In genomic region chr9:99044827-99045226, GRCh38 we compare ENCODE assay signal across 20 cellular contexts.
DNase-seq lines count a peak whose midpoint lies in the region; ATAC-seq and TF ChIP-seq lines count a peak whose summit lies in the region.
"Had no signal": no experiment of that assay in that cellular context is flagged by ENCODE, and none has a peak within 500 bp of the region (broad histone marks: within the 10 kb centered on the region; RNA-seq: fewer than 3 reads in every experiment).

No MANE protein-coding gene starts in this region.

- peaks cover 58% of the 10 kb centered on the region for H3K4me1 Mint-ChIP-seq in activated naive CD8-positive, alpha-beta T cell treated with anti-CD3 and anti-CD28 coated beads, Interleukin-2, amount 10 ng/mL, durations not matched to agents 7 days and 5 days
- H3K4me1 Mint-ChIP-seq in activated naive CD8-positive, alpha-beta T cell treated with anti-CD3 and anti-CD28 coated beads for 36 hours = peaks cover 12% of the 10 kb centered on the region
- H3K4me1 Mint-ChIP-seq in CD14-positive monocyte = peaks cover 26% of the 10 kb centered on the region

- no peaks in the 10 kb centered on the region for H3K4me1 ChIP-seq in mesendoderm (ENCODE audit: control insufficient read depth, low read depth, low read length)

- no peaks in the 10 kb centered on the region for H3K79me2 ChIP-seq in mesendoderm (ENCODE audit: control insufficient read depth, insufficient read depth, low read length)

- no peaks in the 10 kb centered on the region for H3K79me1 ChIP-seq in mesendoderm (ENCODE audit: low read length)

- no peak overlapping the region for H3K27ac Mint-ChIP-seq in activated naive CD8-positive, alpha-beta T cell treated with anti-CD3 and anti-CD28 coated beads, Interleukin-2, amount 10 ng/mL, durations not matched to agents 7 days and 5 days
- no peak overlapping the region for H3K27ac Mint-ChIP-seq in activated naive CD8-positive, alpha-beta T cell treated with anti-CD3 and anti-CD28 coated beads for 36 hours
- H3K27ac Mint-ChIP-seq in CD14-positive monocyte = no peak overlapping the region
- H3K27ac Mint-ChIP-seq: H9 had no signal

- H3K4me3 Mint-ChIP-seq in activated naive CD8-positive, alpha-beta T cell treated with anti-CD3 and anti-CD28 coated beads, Interleukin-2, amount 10 ng/mL, durations not matched to agents 7 days and 5 days = peak overlapping the region; percentile 9
- no peak overlapping the region for H3K4me3 Mint-ChIP-seq in activated naive CD8-positive, alpha-beta T cell treated with anti-CD3 and anti-CD28 coated beads for 36 hours
- peak overlapping the region in 1 of 2 donors; percentile 77 for H3K4me3 Mint-ChIP-seq in CD14-positive monocyte
- H3K4me3 Mint-ChIP-seq: H9 had no signal

- no peak overlapping the region for H3K56ac ChIP-seq in mesendoderm (ENCODE audit: low read length)

- no peaks in the 10 kb centered on the region for H3K27me3 ChIP-seq in mesendoderm (ENCODE audit: insufficient read depth, low read length, poor library complexity)
- H3K27me3 ChIP-seq: Peyer's patch, SJSA1 had no signal

- no peak overlapping the region for H3K23ac ChIP-seq in mesendoderm (ENCODE audit: low read length)

- H2AK5ac ChIP-seq in mesendoderm (ENCODE audit: low read length) = no peak overlapping the region

- intact Hi-C loops in Right ventricle myocardium superior (cut with DNase I) = no loop called here
- intact Hi-C loops in CD14-positive monocyte (cut with micrococcal nuclease) = no loop called here

- H4K8ac ChIP-seq in mesendoderm (ENCODE audit: low read depth, low read length) = no peak overlapping the region

- peaks cover 18% of the 10 kb centered on the region for H3K36me3 Mint-ChIP-seq in activated naive CD8-positive, alpha-beta T cell treated with anti-CD3 and anti-CD28 coated beads, Interleukin-2, amount 10 ng/mL, durations not matched to agents 7 days and 5 days
- H3K36me3 Mint-ChIP-seq in activated naive CD8-positive, alpha-beta T cell treated with anti-CD3 and anti-CD28 coated beads for 36 hours = peaks cover 4% of the 10 kb centered on the region
- peaks cover 14 to 35% of the 10 kb centered on the region in 2 donors for H3K36me3 Mint-ChIP-seq in CD14-positive monocyte

- H3K9ac ChIP-seq in mesendoderm (ENCODE audit: low read length) = no peak overlapping the region
- H3K9ac ChIP-seq: KMS-11 had no signal

- no peak overlapping the region for H3K4me2 ChIP-seq in mesendoderm (ENCODE audit: low read length)
- H3K4me2 ChIP-seq: KMS-11 had no signal

- in situ Hi-C loops in astrocyte of the spinal cord (cut with HindIII; ENCODE audit: low sequenced_read_pairs) = no loop called here

- H3K9me3 Mint-ChIP-seq in activated naive CD8-positive, alpha-beta T cell treated with anti-CD3 and anti-CD28 coated beads, Interleukin-2, amount 10 ng/mL, durations not matched to agents 7 days and 5 days = peaks cover 15% of the 10 kb centered on the region
- H3K9me3 Mint-ChIP-seq in activated naive CD8-positive, alpha-beta T cell treated with anti-CD3 and anti-CD28 coated beads for 36 hours = peaks cover 4% of the 10 kb centered on the region
- H3K9me3 Mint-ChIP-seq in CD14-positive monocyte = peaks cover 12 to 24% (median 18%) of the 10 kb centered on the region in 7 donors

- H3K4ac ChIP-seq in mesendoderm (ENCODE audit: low read depth, low read length) = no peak overlapping the region

- H2BK5ac ChIP-seq in mesendoderm (ENCODE audit: low read length) = no peak overlapping the region

- DNase-seq in activated naive CD8-positive, alpha-beta T cell treated with anti-CD3 and anti-CD28 coated beads, Interleukin-2, amount 10 ng/mL, durations not matched to agents 7 days and 5 days = no peak
- no peak for DNase-seq in activated naive CD8-positive, alpha-beta T cell treated with anti-CD3 and anti-CD28 coated beads for 36 hours
- DNase-seq in MV-4-11 (lab: John Stamatoyannopoulos, UW) = peak; percentile 20
- DNase-seq in astrocyte of the spinal cord (ENCODE audit: low read depth, low spot score) = peak; percentile 44
- peak; percentile 49 for DNase-seq in mesendoderm
- DNase-seq in Right ventricle myocardium superior = no peak
- no peak for DNase-seq in CD14-positive monocyte (ENCODE audit: low spot score)
- no peak for DNase-seq in DMS153 (lab: John Stamatoyannopoulos, UW)
- DNase-seq: DMS53, H9, NCI-H1694, NCI-H2081, NCI-H2171, NCI-H345, NCI-H524, NCI-H774, Peyer's patch had no signal

- no CpG with 5 or more reads among the region's 4 CpGs for whole genome bisulfite sequencing in mesendoderm (ENCODE audit: extremely low coverage, insufficient coverage, low lambda C conversion rate)

- no peak overlapping the region for H4K5ac ChIP-seq in mesendoderm (ENCODE audit: low read length)

- no peak for ATAC-seq in activated naive CD8-positive, alpha-beta T cell treated with anti-CD3 and anti-CD28 coated beads, Interleukin-2, amount 10 ng/mL, durations not matched to agents 7 days and 5 days (ENCODE audit: low read depth)
- ATAC-seq in Right ventricle myocardium superior (ENCODE audit: poor library complexity) = no peak

- H3K4me3 ChIP-seq in astrocyte of the spinal cord (ENCODE audit: low read depth, low read length) (no peak overlapping the region), mesendoderm (ENCODE audit: low read length) (no peak overlapping the region)
- H3K4me3 ChIP-seq: Peyer's patch, SJSA1 had no signal

- H3K27ac ChIP-seq in mesendoderm (ENCODE audit: low read depth, low read length) = no peak overlapping the region
- H3K27ac ChIP-seq: C4-2B, KMS-11, Peyer's patch, SJSA1 had no signal

- no peaks in the 10 kb centered on the region for H3K27me3 Mint-ChIP-seq in activated naive CD8-positive, alpha-beta T cell treated with anti-CD3 and anti-CD28 coated beads, Interleukin-2, amount 10 ng/mL, durations not matched to agents 7 days and 5 days
- H3K27me3 Mint-ChIP-seq in activated naive CD8-positive, alpha-beta T cell treated with anti-CD3 and anti-CD28 coated beads for 36 hours = no peaks in the 10 kb centered on the region
- H3K27me3 Mint-ChIP-seq in CD14-positive monocyte (ENCODE audit: low read depth in 3 of 3) = peaks cover 65 to 73% (median 70%) of the 10 kb centered on the region in 3 donors

- H3K36me3 ChIP-seq in mesendoderm (ENCODE audit: control insufficient read depth, insufficient read depth, low read length) = no peaks in the 10 kb centered on the region
- H3K36me3 ChIP-seq: Peyer's patch, SJSA1 had no signal

- H3K18ac ChIP-seq in mesendoderm (ENCODE audit: low read length) = no peak overlapping the region

- no peak overlapping the region for H2BK120ac ChIP-seq in mesendoderm (ENCODE audit: low read depth, low read length)

- TF ChIP-seq CTCF in astrocyte of the spinal cord (IDR thresholded peaks at IDR 0.05; ENCODE audit: low read depth, low read length) = no peak
- TF ChIP-seq CTCF in CD14-positive monocyte (IDR thresholded peaks at IDR 0.05) = no peak

- POLR2A ChIA-PET in activated naive CD8-positive, alpha-beta T cell treated with anti-CD3 and anti-CD28 coated beads, Interleukin-2, amount 10 ng/mL, durations not matched to agents 7 days and 5 days (lab: Charles Lee) = interaction anchor here (0.8 to 2.6 kb wide), 4 partner anchors 10 to 32 kb away, joined by 3 to 9 read pairs (median 3); no protein-coding TSS in a partner anchor

- no peak overlapping the region for H2BK15ac ChIP-seq in mesendoderm (replicated peaks; ENCODE audit: low read depth)

Comparison
In these comparisons a context has a peak if more than half of its experiments do, and no peak if none do; other contexts are left out.
1. DNase-seq: peak in MV-4-11 (single experiment), astrocyte of the spinal cord (single experiment) and mesendoderm (single experiment); none in activated naive CD8-positive, alpha-beta T cell treated with anti-CD3 and anti-CD28 coated beads, Interleukin-2, amount 10 ng/mL, durations not matched to agents 7 days and 5 days (single experiment), activated naive CD8-positive, alpha-beta T cell treated with anti-CD3 and anti-CD28 coated beads for 36 hours (single experiment), Right ventricle myocardium superior (single experiment), CD14-positive monocyte (single experiment) and DMS153 (single experiment).